ENCODE assay signal across 10 cellular contexts in genomic region chr9:127910613-127911205, GRCh38. TPM values are rescaled to one million over a fixed set of nuclear protein-coding genes. Genes with fewer than 3 reads are reported as not detected.
DNase-seq lines count a peak whose midpoint lies in the region; ATAC-seq, FAIRE-seq and TF ChIP-seq lines count a peak whose summit lies in the region.
"Had no signal": no experiment of that assay in that cellular context is flagged by ENCODE, and none has a peak within 500 bp of the region (broad histone marks: within the 10 kb centered on the region; RNA-seq: fewer than 3 reads in every experiment).

No MANE protein-coding gene starts in this region.

- CTCF ChIA-PET in endothelial cell of umbilical vein (lab: Charles Lee) = interaction anchor here (0.6 to 2.4 kb wide), 8 partner anchors 13 to 176 kb away, joined by 3 to 12 read pairs (median 4); partner anchors contain the start of genes CDK9, ST6GALNAC6 and TOR2A

- H3K9me2 ChIP-seq in OCI-LY1 (ENCODE audit: low read depth, low read length) = no peaks in the 10 kb centered on the region

- H3K9me3 Mint-ChIP-seq in T-helper 2 cell treated with Interferon-gamma antibody and Interleukin-4, amounts not matched to agents 5 μg/mL and 100 μg/mL, for 36 hours = no peaks in the 10 kb centered on the region
- no peaks in the 10 kb centered on the region for H3K9me3 Mint-ChIP-seq in stimulated activated effector memory CD8-positive, alpha-beta T cell treated with anti-CD3 and anti-CD28 coated beads, Interleukin-12 subunit alpha, Interleukin-12 subunit beta, amount 100 ng/mL, for 72 hours

- H3K27me3 ChIP-seq in OCI-LY1 (ENCODE audit: insufficient read depth, low read length) = no peaks in the 10 kb centered on the region
- no peaks in the 10 kb centered on the region for H3K27me3 ChIP-seq in endothelial cell of umbilical vein (ENCODE audit: control insufficient read depth in 2 of 2, insufficient read depth in 2 of 2, low read length in 2 of 2)

- H3K27ac Mint-ChIP-seq in T-helper 2 cell treated with Interferon-gamma antibody and Interleukin-4, amounts not matched to agents 5 μg/mL and 100 μg/mL, for 36 hours = peak overlapping the region; percentile 93
- peak overlapping the region; percentile 95 for H3K27ac Mint-ChIP-seq in stimulated activated effector memory CD8-positive, alpha-beta T cell treated with anti-CD3 and anti-CD28 coated beads, Interleukin-12 subunit alpha, Interleukin-12 subunit beta, amount 100 ng/mL, for 72 hours

- peak; percentile 26 for FAIRE-seq in endothelial cell of umbilical vein (lab: Jason Lieb, UNC)
- FAIRE-seq: G401.6 had no signal

- TF ChIP-seq POLR2A in endothelial cell of umbilical vein (IDR thresholded peaks at IDR 0.05; ENCODE audit: low read depth, low read length) = no peak

- H3K4me2 ChIP-seq in OCI-LY1 (ENCODE audit: low read length) (peak overlapping the region; percentile 7; the same call in 1 of the 2 replicates), endothelial cell of umbilical vein (ENCODE audit: insufficient read depth, low read length) (no peak overlapping the region)

- H3K27ac ChIP-seq in OCI-LY1 (ENCODE audit: low read depth, low read length, poor library complexity, severe bottlenecking) = peak overlapping the region; percentile 78
- H3K27ac ChIP-seq in endothelial cell of umbilical vein (ENCODE audit: insufficient read depth, low read depth, low read length) = no peak overlapping the region
- H3K27ac ChIP-seq: HL-60 had no signal

- TF ChIP-seq CTCF in OCI-LY1 (IDR thresholded peaks at IDR 0.05; ENCODE audit: low read length) (peak; percentile 56; the same call in 1 of the 2 replicates), endothelial cell of umbilical vein (IDR thresholded peaks at IDR 0.05; ENCODE audit: extremely low read depth in 1 of 2, insufficient read depth in 1 of 2, low read depth in 1 of 2, low read length in 2 of 2) (peak in 1 of 2 donors; percentile 19)

- H3K27me3 Mint-ChIP-seq in T-helper 2 cell treated with Interferon-gamma antibody and Interleukin-4, amounts not matched to agents 5 μg/mL and 100 μg/mL, for 36 hours (ENCODE audit: low read depth) = no peaks in the 10 kb centered on the region

- H3K36me3 ChIP-seq in OCI-LY1 (ENCODE audit: insufficient read depth, low read length) (peaks cover 56% of the 10 kb centered on the region), endothelial cell of umbilical vein (ENCODE audit: control insufficient read depth in 2 of 2, extremely low read depth in 1 of 2, insufficient read depth in 2 of 2, low read length in 2 of 2) (peaks cover 0 to 24% of the 10 kb centered on the region in 2 experiments)

- no peaks in the 10 kb centered on the region for H4K20me1 ChIP-seq in OCI-LY1 (ENCODE audit: insufficient read depth, low read length)
- no peaks in the 10 kb centered on the region for H4K20me1 ChIP-seq in endothelial cell of umbilical vein (replicated peaks; ENCODE audit: control insufficient read depth, extremely low read depth, insufficient read depth, low read length)

- H3K9me1 ChIP-seq in endothelial cell of umbilical vein (replicated peaks; ENCODE audit: control insufficient read depth, extremely low read depth, insufficient read depth, low read length) = no peaks in the 10 kb centered on the region

- POLR2A ChIA-PET in endothelial cell of umbilical vein (lab: Charles Lee) = interaction anchor here (0.6 kb wide), 1 partner anchor 81 kb away, joined by 5 read pairs; no protein-coding TSS in a partner anchor

- H3K9ac ChIP-seq in OCI-LY1 (ENCODE audit: low read length) = peak overlapping the region; percentile 8; the same call in 1 of the 2 replicates
- H3K9ac ChIP-seq in endothelial cell of umbilical vein (replicated peaks; ENCODE audit: extremely low read depth, insufficient read depth, low read length) = no peak overlapping the region

- H3K79me2 ChIP-seq in OCI-LY1 (ENCODE audit: insufficient read depth, low read length) = no peaks in the 10 kb centered on the region
- peaks cover 2% of the 10 kb centered on the region for H3K79me2 ChIP-seq in endothelial cell of umbilical vein (ENCODE audit: control insufficient read depth, insufficient read depth, low read length)

- H3K4me3 ChIP-seq in OCI-LY1 (ENCODE audit: low read depth, low read length, poor library complexity, severe bottlenecking) (no peak overlapping the region), endothelial cell of umbilical vein (replicated peaks in 1 of 3; ENCODE audit: insufficient read depth in 1 of 3, low read depth in 1 of 3, low read length in 3 of 3) (no peak overlapping the region)

- DNase-seq in T-helper 2 cell treated with Interferon-gamma antibody and Interleukin-4, amounts not matched to agents 5 μg/mL and 100 μg/mL, for 36 hours (ENCODE audit: low spot score) = no peak
- DNase-seq in T-helper 2 cell (no peak), endothelial cell of umbilical vein (ENCODE audit: low read depth, low spot score) (peak; percentile 50), NCI-H446 treated with DMSO at 0.1 percent for 48 hours (lab: John Stamatoyannopoulos, UW) (no peak), SIG-M5 treated with dmso at 0.1 percent for 504 hours (lab: John Stamatoyannopoulos, UW; ENCODE audit: unreplicated experiment) (no peak), MV-4-11 (lab: John Stamatoyannopoulos, UW) (no peak)
- DNase-seq in stimulated activated effector memory CD8-positive, alpha-beta T cell treated with anti-CD3 and anti-CD28 coated beads, Interleukin-12 subunit alpha, Interleukin-12 subunit beta, amount 100 ng/mL, for 72 hours (ENCODE audit: low spot score in 2 of 2) = no peak

- H3K36me3 Mint-ChIP-seq in T-helper 2 cell treated with Interferon-gamma antibody and Interleukin-4, amounts not matched to agents 5 μg/mL and 100 μg/mL, for 36 hours (ENCODE audit: low read depth) = peaks cover 26% of the 10 kb centered on the region
- H3K36me3 Mint-ChIP-seq in stimulated activated effector memory CD8-positive, alpha-beta T cell treated with anti-CD3 and anti-CD28 coated beads, Interleukin-12 subunit alpha, Interleukin-12 subunit beta, amount 100 ng/mL, for 72 hours = peaks cover 76% of the 10 kb centered on the region

- ATAC-seq in stimulated activated effector memory CD8-positive, alpha-beta T cell treated with anti-CD3 and anti-CD28 coated beads, Interleukin-12 subunit alpha, Interleukin-12 subunit beta, amount 100 ng/mL, for 72 hours = no peak

- H3K4me1 ChIP-seq in OCI-LY1 (ENCODE audit: insufficient read depth, low read length, severe bottlenecking) (peaks cover 55% of the 10 kb centered on the region), endothelial cell of umbilical vein (ENCODE audit: control insufficient read depth, extremely low read depth, insufficient read depth, low read length) (peaks cover 21% of the 10 kb centered on the region)

- no peaks in the 10 kb centered on the region for H3F3A ChIP-seq in OCI-LY1 (ENCODE audit: insufficient read depth, low read length)

- H3K4me1 Mint-ChIP-seq in T-helper 2 cell treated with Interferon-gamma antibody and Interleukin-4, amounts not matched to agents 5 μg/mL and 100 μg/mL, for 36 hours (ENCODE audit: low read depth) = peaks cover 42% of the 10 kb centered on the region
- peaks cover 48% of the 10 kb centered on the region for H3K4me1 Mint-ChIP-seq in stimulated activated effector memory CD8-positive, alpha-beta T cell treated with anti-CD3 and anti-CD28 coated beads, Interleukin-12 subunit alpha, Interleukin-12 subunit beta, amount 100 ng/mL, for 72 hours

- BruUV-seq in endothelial cell of umbilical vein (replicated peaks; lab: Mats Ljungman, UMichigan) = no TSS peak

- intact Hi-C loops in endothelial cell of umbilical vein (cut with micrococcal nuclease) = loop anchor here (1.0 to 10.0 kb wide), 2 partner anchors 175 to 386 kb away; partner anchors contain the start of gene TOR2A

- H3K4me3 Mint-ChIP-seq in T-helper 2 cell treated with Interferon-gamma antibody and Interleukin-4, amounts not matched to agents 5 μg/mL and 100 μg/mL, for 36 hours = peak overlapping the region; percentile 47
- peak overlapping the region; percentile 27 for H3K4me3 Mint-ChIP-seq in stimulated activated effector memory CD8-positive, alpha-beta T cell treated with anti-CD3 and anti-CD28 coated beads, Interleukin-12 subunit alpha, Interleukin-12 subunit beta, amount 100 ng/mL, for 72 hours

- H3K9me3 ChIP-seq in OCI-LY1 (ENCODE audit: low read length) (no peaks in the 10 kb centered on the region), endothelial cell of umbilical vein (replicated peaks; ENCODE audit: control insufficient read depth, insufficient read depth, low read length) (no peaks in the 10 kb centered on the region)

- dilution Hi-C loops in endothelial cell of umbilical vein (cut with MboI; ENCODE audit: extremely low pct_ligation_motif_present, low sequenced_read_pairs) = no loop called here

- H2AFZ ChIP-seq in OCI-LY1 (ENCODE audit: low read length) = no peak overlapping the region
- no peak overlapping the region for H2AFZ ChIP-seq in endothelial cell of umbilical vein (ENCODE audit: low read depth, low read length)

RNA-seq across cellular contexts. Expression of gene ST6GALNAC4, which starts 6.1 kb away (rescaled TPM):
- total RNA-seq in endothelial cell of umbilical vein = 38.1 and 45.9 TPM in 2 replicates
- 85.3 and 108 TPM in 2 replicates for polyA plus RNA-seq in endothelial cell of umbilical vein
- 44.2 and 64.3 TPM in 2 replicates for polyA plus RNA-seq in endothelial cell of umbilical vein (2011; cell fraction: cytosol; rRNA removed)
- polyA plus RNA-seq in endothelial cell of umbilical vein (2011; cell fraction: nucleus; rRNA removed) = 38.1 and 41.5 TPM in 2 replicates
- 39.9 and 49.4 TPM in 2 replicates for polyA plus RNA-seq in endothelial cell of umbilical vein (2012)
- polyA minus RNA-seq in endothelial cell of umbilical vein = 38.1 and 51.5 TPM in 2 replicates
- 129 TPM for polyA minus RNA-seq in endothelial cell of umbilical vein (2011; cell fraction: cytosol; rRNA and poly(A)+ RNA removed)
- polyA minus RNA-seq in endothelial cell of umbilical vein (2011; cell fraction: nucleus; rRNA and poly(A)+ RNA removed) = 19.7 and 26.7 TPM in 2 replicates

RNA-seq across cellular contexts. Expression of gene ST6GALNAC6, which starts 11.3 kb away (rescaled TPM):
- 43.0 and 43.5 TPM in 2 replicates for total RNA-seq in endothelial cell of umbilical vein
- polyA plus RNA-seq in endothelial cell of umbilical vein = 78.9 and 93.6 TPM in 2 replicates
- 43.5 and 55.9 TPM in 2 replicates for polyA plus RNA-seq in endothelial cell of umbilical vein (2011; cell fraction: cytosol; rRNA removed)
- 78.4 and 100.0 TPM in 2 replicates for polyA plus RNA-seq in endothelial cell of umbilical vein (2011; cell fraction: nucleus; rRNA removed)
- 27.3 and 41.2 TPM in 2 replicates for polyA plus RNA-seq in endothelial cell of umbilical vein (2012)
- polyA minus RNA-seq in endothelial cell of umbilical vein = 50.1 and 50.4 TPM in 2 replicates
- polyA minus RNA-seq in endothelial cell of umbilical vein (2011; cell fraction: cytosol; rRNA and poly(A)+ RNA removed) = 17.7 TPM
- polyA minus RNA-seq in endothelial cell of umbilical vein (2011; cell fraction: nucleus; rRNA and poly(A)+ RNA removed) = 20.0 and 24.0 TPM in 2 replicates

RNA-seq across cellular contexts. Expression of gene PIP5KL1, which starts 19.9 kb away (rescaled TPM):
- 2.9 and 3.8 TPM in 2 replicates for total RNA-seq in endothelial cell of umbilical vein
- polyA plus RNA-seq in endothelial cell of umbilical vein = 1.5 and 2.3 TPM in 2 replicates
- polyA plus RNA-seq in endothelial cell of umbilical vein (2011; cell fraction: cytosol; rRNA removed) = 0.28 and 0.87 TPM in 2 replicates
- 5.1 and 6.2 TPM in 2 replicates for polyA plus RNA-seq in endothelial cell of umbilical vein (2011; cell fraction: nucleus; rRNA removed)
- 0.56 and 1.3 TPM in 2 replicates for polyA plus RNA-seq in endothelial cell of umbilical vein (2012)
- polyA minus RNA-seq in endothelial cell of umbilical vein = 0.42 and 0.83 TPM in 2 replicates
- polyA minus RNA-seq in endothelial cell of umbilical vein (2011; cell fraction: cytosol; rRNA and poly(A)+ RNA removed) = 4.0 TPM
- polyA minus RNA-seq in endothelial cell of umbilical vein (2011; cell fraction: nucleus; rRNA and poly(A)+ RNA removed) = 1.6 and 1.8 TPM in 2 replicates

RNA-seq across cellular contexts. Expression of gene DPM2, which starts 26.9 kb away (rescaled TPM):
- total RNA-seq in endothelial cell of umbilical vein = 41.9 and 47.9 TPM in 2 replicates
- polyA plus RNA-seq in endothelial cell of umbilical vein = 63.9 and 85.0 TPM in 2 replicates
- polyA plus RNA-seq in endothelial cell of umbilical vein (2011; cell fraction: cytosol; rRNA removed) = 45.5 and 45.9 TPM in 2 replicates
- polyA plus RNA-seq in endothelial cell of umbilical vein (2011; cell fraction: nucleus; rRNA removed) = 31.6 and 39.0 TPM in 2 replicates
- 38.9 and 45.4 TPM in 2 replicates for polyA plus RNA-seq in endothelial cell of umbilical vein (2012)
- 39.8 and 52.5 TPM in 2 replicates for polyA minus RNA-seq in endothelial cell of umbilical vein
- polyA minus RNA-seq in endothelial cell of umbilical vein (2011; cell fraction: cytosol; rRNA and poly(A)+ RNA removed) = 59.2 TPM
- 26.8 and 33.0 TPM in 2 replicates for polyA minus RNA-seq in endothelial cell of umbilical vein (2011; cell fraction: nucleus; rRNA and poly(A)+ RNA removed)

RNA-seq across cellular contexts. Expression of gene AK1, which starts 33.2 kb away (rescaled TPM):
- total RNA-seq in endothelial cell of umbilical vein = 113 and 115 TPM in 2 replicates
- polyA plus RNA-seq in endothelial cell of umbilical vein = 148 and 157 TPM in 2 replicates
- polyA plus RNA-seq in endothelial cell of umbilical vein (2011; cell fraction: cytosol; rRNA removed) = 189 and 191 TPM in 2 replicates
- 108 and 134 TPM in 2 replicates for polyA plus RNA-seq in endothelial cell of umbilical vein (2011; cell fraction: nucleus; rRNA removed)
- 173 and 181 TPM in 2 replicates for polyA plus RNA-seq in endothelial cell of umbilical vein (2012)
- 33.5 and 35.7 TPM in 2 replicates for polyA minus RNA-seq in endothelial cell of umbilical vein
- polyA minus RNA-seq in endothelial cell of umbilical vein (2011; cell fraction: cytosol; rRNA and poly(A)+ RNA removed) = 36.3 TPM
- polyA minus RNA-seq in endothelial cell of umbilical vein (2011; cell fraction: nucleus; rRNA and poly(A)+ RNA removed) = 5.2 TPM in 2 replicates
